ENCODE assay signal across 1 cellular context in the genomic region with DNA sequence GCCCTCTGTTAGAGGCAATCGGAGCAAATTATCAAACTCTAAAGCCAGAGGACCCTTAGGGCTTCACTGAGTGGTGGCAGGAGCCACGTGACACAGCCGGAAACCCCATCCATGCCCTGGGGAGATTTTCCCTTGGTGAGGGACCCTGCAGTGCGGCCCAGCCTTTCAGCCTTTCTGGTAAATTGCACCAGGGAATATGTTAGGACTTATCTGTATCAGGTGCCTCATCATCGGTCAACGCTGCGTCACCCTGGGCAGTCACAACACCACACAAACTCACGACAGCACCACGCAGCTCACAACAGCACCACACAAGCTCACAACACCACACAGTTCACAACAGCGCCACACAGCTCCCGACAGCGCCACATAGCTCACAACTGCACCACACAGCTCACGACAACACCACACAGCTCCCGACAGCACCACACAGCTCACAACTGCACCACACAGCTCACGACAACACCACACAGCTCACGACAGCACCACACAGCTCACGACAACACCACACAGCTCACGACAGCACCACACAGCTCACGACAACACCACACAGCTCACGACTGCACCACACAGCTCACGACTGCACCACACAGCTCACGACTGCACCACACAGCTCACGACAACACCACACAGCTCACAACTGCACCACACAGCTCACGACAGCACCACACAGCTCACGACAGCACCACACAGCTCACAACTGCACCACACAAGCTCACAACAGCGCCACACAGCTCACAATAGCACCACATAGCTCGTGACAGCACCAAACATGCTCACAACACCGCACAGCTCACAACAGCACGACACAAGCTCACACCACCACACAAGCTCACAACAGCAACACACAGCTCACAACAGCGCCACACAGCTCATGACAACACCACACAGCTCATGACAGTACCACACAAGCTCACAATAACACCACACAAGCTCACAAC.
TF ChIP-seq lines count a peak whose summit lies in the region.

No MANE protein-coding gene starts in this region.

TF ChIP-seq in WTC11, 78 proteins besides CTCF, POLR2A, EP300 and RAD21 (continued from another document):
- TF ChIP-seq, protein P1, sequence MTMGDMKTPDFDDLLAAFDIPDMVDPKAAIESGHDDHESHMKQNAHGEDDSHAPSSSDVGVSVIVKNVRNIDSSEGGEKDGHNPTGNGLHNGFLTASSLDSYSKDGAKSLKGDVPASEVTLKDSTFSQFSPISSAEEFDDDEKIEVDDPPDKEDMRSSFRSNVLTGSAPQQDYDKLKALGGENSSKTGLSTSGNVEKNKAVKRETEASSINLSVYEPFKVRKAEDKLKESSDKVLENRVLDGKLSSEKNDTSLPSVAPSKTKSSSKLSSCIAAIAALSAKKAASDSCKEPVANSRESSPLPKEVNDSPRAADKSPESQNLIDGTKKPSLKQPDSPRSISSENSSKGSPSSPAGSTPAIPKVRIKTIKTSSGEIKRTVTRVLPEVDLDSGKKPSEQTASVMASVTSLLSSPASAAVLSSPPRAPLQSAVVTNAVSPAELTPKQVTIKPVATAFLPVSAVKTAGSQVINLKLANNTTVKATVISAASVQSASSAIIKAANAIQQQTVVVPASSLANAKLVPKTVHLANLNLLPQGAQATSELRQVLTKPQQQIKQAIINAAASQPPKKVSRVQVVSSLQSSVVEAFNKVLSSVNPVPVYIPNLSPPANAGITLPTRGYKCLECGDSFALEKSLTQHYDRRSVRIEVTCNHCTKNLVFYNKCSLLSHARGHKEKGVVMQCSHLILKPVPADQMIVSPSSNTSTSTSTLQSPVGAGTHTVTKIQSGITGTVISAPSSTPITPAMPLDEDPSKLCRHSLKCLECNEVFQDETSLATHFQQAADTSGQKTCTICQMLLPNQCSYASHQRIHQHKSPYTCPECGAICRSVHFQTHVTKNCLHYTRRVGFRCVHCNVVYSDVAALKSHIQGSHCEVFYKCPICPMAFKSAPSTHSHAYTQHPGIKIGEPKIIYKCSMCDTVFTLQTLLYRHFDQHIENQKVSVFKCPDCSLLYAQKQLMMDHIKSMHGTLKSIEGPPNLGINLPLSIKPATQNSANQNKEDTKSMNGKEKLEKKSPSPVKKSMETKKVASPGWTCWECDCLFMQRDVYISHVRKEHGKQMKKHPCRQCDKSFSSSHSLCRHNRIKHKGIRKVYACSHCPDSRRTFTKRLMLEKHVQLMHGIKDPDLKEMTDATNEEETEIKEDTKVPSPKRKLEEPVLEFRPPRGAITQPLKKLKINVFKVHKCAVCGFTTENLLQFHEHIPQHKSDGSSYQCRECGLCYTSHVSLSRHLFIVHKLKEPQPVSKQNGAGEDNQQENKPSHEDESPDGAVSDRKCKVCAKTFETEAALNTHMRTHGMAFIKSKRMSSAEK (CRISPR knock-in tag; IDR thresholded peaks at IDR 0.05; ENCODE audit: borderline replicate concordance): no peak
- TF ChIP-seq EMX1 (CRISPR knock-in tag; IDR thresholded peaks at IDR 0.05) (no peak), NR3C1 (CRISPR knock-in tag; conservative IDR thresholded peaks at IDR 0.05; ENCODE audit: low read depth) (no peak), ZNF423 (CRISPR knock-in tag; IDR thresholded peaks at IDR 0.05) (no peak), ATF1 (CRISPR knock-in tag; IDR thresholded peaks at IDR 0.05) (no peak), TP53 (CRISPR knock-in tag; IDR thresholded peaks at IDR 0.05) (no peak)
- TF ChIP-seq, protein P2, sequence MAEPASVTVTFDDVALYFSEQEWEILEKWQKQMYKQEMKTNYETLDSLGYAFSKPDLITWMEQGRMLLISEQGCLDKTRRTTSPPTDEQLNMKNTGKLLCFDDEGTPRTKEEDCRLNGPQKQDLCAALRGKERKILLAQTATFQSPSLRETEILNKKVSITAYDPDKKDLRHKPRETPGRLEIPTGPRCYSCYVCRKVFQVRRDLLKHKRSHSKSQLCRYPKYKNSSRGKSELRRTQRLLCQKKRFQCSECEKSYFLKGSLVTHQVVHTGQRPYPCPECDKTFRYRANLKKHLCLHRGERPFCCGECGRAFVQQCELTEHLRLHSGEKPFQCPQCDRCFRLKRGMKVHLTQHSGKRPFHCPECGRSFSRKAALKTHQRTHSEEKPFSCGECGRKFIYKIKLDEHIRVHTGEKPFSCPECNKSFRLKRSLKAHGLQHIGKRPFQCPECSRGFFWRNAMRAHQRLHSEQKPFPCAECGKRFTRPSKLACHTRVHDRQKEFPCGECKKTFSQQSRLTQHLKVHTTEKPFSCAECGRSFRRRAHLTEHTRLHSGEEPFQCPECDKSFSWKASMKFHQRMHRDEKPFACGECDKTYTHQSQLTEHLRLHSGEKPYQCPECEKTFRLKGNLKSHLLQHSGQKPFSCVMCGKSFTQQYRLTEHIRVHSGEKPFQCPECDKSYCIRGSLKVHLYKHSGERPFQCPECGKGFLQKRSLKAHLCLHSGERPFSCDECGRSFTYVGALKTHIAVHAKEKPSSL (CRISPR knock-in tag; conservative IDR thresholded peaks at IDR 0.05): no peak
- TF ChIP-seq, protein P3, sequence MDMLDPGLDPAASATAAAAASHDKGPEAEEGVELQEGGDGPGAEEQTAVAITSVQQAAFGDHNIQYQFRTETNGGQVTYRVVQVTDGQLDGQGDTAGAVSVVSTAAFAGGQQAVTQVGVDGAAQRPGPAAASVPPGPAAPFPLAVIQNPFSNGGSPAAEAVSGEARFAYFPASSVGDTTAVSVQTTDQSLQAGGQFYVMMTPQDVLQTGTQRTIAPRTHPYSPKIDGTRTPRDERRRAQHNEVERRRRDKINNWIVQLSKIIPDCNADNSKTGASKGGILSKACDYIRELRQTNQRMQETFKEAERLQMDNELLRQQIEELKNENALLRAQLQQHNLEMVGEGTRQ (CRISPR knock-in tag; IDR thresholded peaks at IDR 0.05): no peak
- TF ChIP-seq, protein P4, sequence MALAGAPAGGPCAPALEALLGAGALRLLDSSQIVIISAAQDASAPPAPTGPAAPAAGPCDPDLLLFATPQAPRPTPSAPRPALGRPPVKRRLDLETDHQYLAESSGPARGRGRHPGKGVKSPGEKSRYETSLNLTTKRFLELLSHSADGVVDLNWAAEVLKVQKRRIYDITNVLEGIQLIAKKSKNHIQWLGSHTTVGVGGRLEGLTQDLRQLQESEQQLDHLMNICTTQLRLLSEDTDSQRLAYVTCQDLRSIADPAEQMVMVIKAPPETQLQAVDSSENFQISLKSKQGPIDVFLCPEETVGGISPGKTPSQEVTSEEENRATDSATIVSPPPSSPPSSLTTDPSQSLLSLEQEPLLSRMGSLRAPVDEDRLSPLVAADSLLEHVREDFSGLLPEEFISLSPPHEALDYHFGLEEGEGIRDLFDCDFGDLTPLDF (CRISPR knock-in tag; IDR thresholded peaks at IDR 0.05): no peak
- TF ChIP-seq, protein P5, sequence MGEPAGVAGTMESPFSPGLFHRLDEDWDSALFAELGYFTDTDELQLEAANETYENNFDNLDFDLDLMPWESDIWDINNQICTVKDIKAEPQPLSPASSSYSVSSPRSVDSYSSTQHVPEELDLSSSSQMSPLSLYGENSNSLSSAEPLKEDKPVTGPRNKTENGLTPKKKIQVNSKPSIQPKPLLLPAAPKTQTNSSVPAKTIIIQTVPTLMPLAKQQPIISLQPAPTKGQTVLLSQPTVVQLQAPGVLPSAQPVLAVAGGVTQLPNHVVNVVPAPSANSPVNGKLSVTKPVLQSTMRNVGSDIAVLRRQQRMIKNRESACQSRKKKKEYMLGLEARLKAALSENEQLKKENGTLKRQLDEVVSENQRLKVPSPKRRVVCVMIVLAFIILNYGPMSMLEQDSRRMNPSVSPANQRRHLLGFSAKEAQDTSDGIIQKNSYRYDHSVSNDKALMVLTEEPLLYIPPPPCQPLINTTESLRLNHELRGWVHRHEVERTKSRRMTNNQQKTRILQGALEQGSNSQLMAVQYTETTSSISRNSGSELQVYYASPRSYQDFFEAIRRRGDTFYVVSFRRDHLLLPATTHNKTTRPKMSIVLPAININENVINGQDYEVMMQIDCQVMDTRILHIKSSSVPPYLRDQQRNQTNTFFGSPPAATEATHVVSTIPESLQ (CRISPR knock-in tag; IDR thresholded peaks at IDR 0.05): no peak
- TF ChIP-seq, protein P6, sequence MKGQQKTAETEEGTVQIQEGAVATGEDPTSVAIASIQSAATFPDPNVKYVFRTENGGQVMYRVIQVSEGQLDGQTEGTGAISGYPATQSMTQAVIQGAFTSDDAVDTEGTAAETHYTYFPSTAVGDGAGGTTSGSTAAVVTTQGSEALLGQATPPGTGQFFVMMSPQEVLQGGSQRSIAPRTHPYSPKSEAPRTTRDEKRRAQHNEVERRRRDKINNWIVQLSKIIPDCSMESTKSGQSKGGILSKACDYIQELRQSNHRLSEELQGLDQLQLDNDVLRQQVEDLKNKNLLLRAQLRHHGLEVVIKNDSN (CRISPR knock-in tag; IDR thresholded peaks at IDR 0.05): no peak
